ENCODE assay signal across 8 cellular contexts in genomic region chr10:73591578-73591902, GRCh38. TPM values are rescaled to one million over a fixed set of nuclear protein-coding genes. Genes with fewer than 3 reads are reported as not detected.
DNase-seq lines count a peak whose midpoint lies in the region; ATAC-seq and TF ChIP-seq lines count a peak whose summit lies in the region.

No MANE protein-coding gene starts in this region.

- DNase-seq in NAMALWA (ENCODE audit: low spot score) (peak; percentile 2), neural crest cell (ENCODE audit: low read depth, low spot score) (no peak), medulla oblongata (ENCODE audit: extremely low spot score) (no peak), NCI-H345 treated with DMSO at 0.1 percent for 48 hours (lab: John Stamatoyannopoulos, UW; ENCODE audit: unreplicated experiment) (no peak), glomerular visceral epithelial cell (ENCODE audit: extremely low spot score) (no peak)
- no peak for DNase-seq in effector memory CD4-positive, alpha-beta T cell

- no peaks in the 10 kb centered on the region for H3K9me3 Mint-ChIP-seq in neural crest cell

- H3K27me3 ChIP-seq in BLaER1 = no peaks in the 10 kb centered on the region
- H3K27me3 ChIP-seq in effector memory CD4-positive, alpha-beta T cell (replicated peaks; ENCODE audit: control insufficient read depth, insufficient read depth, low read length, poor library complexity, severe bottlenecking) = no peaks in the 10 kb centered on the region

- peak overlapping the region; percentile 58 for H3K4me2 ChIP-seq in BLaER1

- peak overlapping the region; percentile 5; the same call in 1 of the 2 replicates for H3K27ac ChIP-seq in BLaER1
- no peak overlapping the region for H3K27ac ChIP-seq in effector memory CD4-positive, alpha-beta T cell (ENCODE audit: insufficient read depth, low read length, poor library complexity, severe bottlenecking)

- H4K20me1 ChIP-seq in BLaER1 = no peaks in the 10 kb centered on the region

- peak overlapping the region; percentile 68 for H3K4me3 Mint-ChIP-seq in neural crest cell

- H3K9me3 ChIP-seq in BLaER1 = no peaks in the 10 kb centered on the region
- no peaks in the 10 kb centered on the region for H3K9me3 ChIP-seq in effector memory CD4-positive, alpha-beta T cell (ENCODE audit: control insufficient read depth, low read length)

- peaks cover 37% of the 10 kb centered on the region for H3K4me1 Mint-ChIP-seq in neural crest cell

- H3K4me3 ChIP-seq in BLaER1 = no peak overlapping the region
- H3K4me3 ChIP-seq in effector memory CD4-positive, alpha-beta T cell (ENCODE audit: insufficient read depth, low read depth, low read length, poor library complexity, severe bottlenecking) = peak overlapping the region; percentile 6

- no peaks in the 10 kb centered on the region for H3K27me3 Mint-ChIP-seq in neural crest cell (ENCODE audit: low read depth)

- peaks cover 18% of the 10 kb centered on the region for H3K4me1 ChIP-seq in BLaER1
- peaks cover 5% of the 10 kb centered on the region for H3K4me1 ChIP-seq in effector memory CD4-positive, alpha-beta T cell (ENCODE audit: control insufficient read depth, insufficient read depth, low read length, poor library complexity, severe bottlenecking)

- peak overlapping the region; percentile 4; the same call in 1 of the 2 replicates for H3K9ac ChIP-seq in BLaER1

- H3K36me3 ChIP-seq in BLaER1 = no peaks in the 10 kb centered on the region
- H3K36me3 ChIP-seq in effector memory CD4-positive, alpha-beta T cell (ENCODE audit: control insufficient read depth, insufficient read depth, low read length) = no peaks in the 10 kb centered on the region

- H3K36me3 Mint-ChIP-seq in neural crest cell (ENCODE audit: low read depth) = no peaks in the 10 kb centered on the region

- no peak for ATAC-seq in GM19463 (IDR thresholded peaks at IDR 0.05; ENCODE audit: unreplicated experiment)

- peak overlapping the region; percentile 91 for H3K27ac Mint-ChIP-seq in neural crest cell (ENCODE audit: unreplicated experiment)

- TF ChIP-seq CTCF in neural crest cell (conservative IDR thresholded peaks at IDR 0.05) = no peak

RNA-seq across cellular contexts. Expression of gene USP54, which starts 0.4 kb away (rescaled TPM):
- 64.8 and 66.1 TPM in 2 replicates for total RNA-seq in neural crest cell

RNA-seq across cellular contexts. Expression of gene MYOZ1, which starts 49.7 kb away (rescaled TPM):
- 0.16 and 0.18 TPM in 2 replicates for total RNA-seq in neural crest cell
